15 cellular contexts compared by ENCODE assay signal in genomic region chrX:16822723-16823122, GRCh38. TPM values are rescaled to one million over a fixed set of nuclear protein-coding genes. Genes with fewer than 3 reads are reported as not detected.
DNase-seq lines count a peak whose midpoint lies in the region; ATAC-seq and TF ChIP-seq lines count a peak whose summit lies in the region.
"Had no signal": no experiment of that assay in that cellular context is flagged by ENCODE, and none has a peak within 500 bp of the region (broad histone marks: within the 10 kb centered on the region; RNA-seq: fewer than 3 reads in every experiment).

No MANE protein-coding gene starts in this region.

- peaks cover 18% of the 10 kb centered on the region; the same call in 1 of the 2 replicates for H3K36me3 ChIP-seq in PC-3 (ENCODE audit: low read depth, low read length)
- H3K36me3 ChIP-seq in esophagus muscularis mucosa = peaks cover 0 to 52% (median 27%) of the 10 kb centered on the region in 4 donors

- H3K27me3 ChIP-seq in PC-3 (ENCODE audit: low read length) (no peaks in the 10 kb centered on the region), esophagus muscularis mucosa (no peaks in the 10 kb centered on the region)
- H3K27me3 ChIP-seq: Peyer's patch had no signal

- TF ChIP-seq POLR2A in esophagus muscularis mucosa (IDR thresholded peaks at IDR 0.05; ENCODE audit: low read depth) = no peak

- intact Hi-C loops in PC-3 (cut with micrococcal nuclease) = loop anchor here (2.0 kb wide), 1 partner anchor 36 kb away; the partner anchor contains the start of gene TXLNG
- intact Hi-C loops in esophagus muscularis mucosa (cut with DNase I) = loop anchor here (10.0 kb wide), 1 partner anchor 872 kb away; no protein-coding TSS in a partner anchor

- H3K79me2 ChIP-seq in PC-3 (ENCODE audit: low read length) = peaks cover 10% of the 10 kb centered on the region; the same call in 1 of the 2 replicates

- H3F3A ChIP-seq in PC-3 (ENCODE audit: low read length, unreplicated experiment) = no peaks in the 10 kb centered on the region

- no peaks in the 10 kb centered on the region for H3K9me2 ChIP-seq in PC-3 (replicated peaks; ENCODE audit: low read length)

- no peak for TF ChIP-seq EP300 in esophagus muscularis mucosa (IDR thresholded peaks at IDR 0.05)

- BruUV-seq in PC-3 (replicated peaks; lab: Mats Ljungman, UMichigan) = no TSS peak

- DNase-seq in EH (ENCODE audit: low read depth) (peak; percentile 65), PC-3 (peak; percentile 76), astrocyte of the hippocampus (ENCODE audit: low read depth, low spot score) (peak; percentile 51), kidney tubule cell (ENCODE audit: low spot score) (peak; percentile 71), esophagus muscularis mucosa (ENCODE audit: extremely low spot score) (no peak), MV-4-11 (lab: John Stamatoyannopoulos, UW) (no peak), NCI-H69 (lab: John Stamatoyannopoulos, UW) (no peak)
- DNase-seq: MM.1S; naive thymus-derived CD4-positive, alpha-beta T cell; NCI-H446; Peyer's patch had no signal

- H3K4me1 ChIP-seq in PC-3 (ENCODE audit: insufficient read depth, low read length) = peaks cover 40% of the 10 kb centered on the region
- peaks cover 0 to 16% (median 11%) of the 10 kb centered on the region in 4 donors for H3K4me1 ChIP-seq in esophagus muscularis mucosa
- H3K4me1 ChIP-seq: Peyer's patch had no signal

- H3K9me3 ChIP-seq in PC-3 (ENCODE audit: low read length) (no peaks in the 10 kb centered on the region), esophagus muscularis mucosa (no peaks in the 10 kb centered on the region)
- H3K9me3 ChIP-seq: Peyer's patch, thoracic aorta had no signal

- no peak overlapping the region for H2AFZ ChIP-seq in PC-3 (ENCODE audit: low read length)

- H4K20me1 ChIP-seq in PC-3 (ENCODE audit: low read length) = no peaks in the 10 kb centered on the region

- H3K27ac ChIP-seq in PC-3 (ENCODE audit: low read length) = peak overlapping the region; percentile 80
- no peak overlapping the region for H3K27ac ChIP-seq in esophagus muscularis mucosa (replicated peaks in 1 of 4)
- H3K27ac ChIP-seq: Peyer's patch, thoracic aorta had no signal

- H3K4me3 ChIP-seq in PC-3 (ENCODE audit: low read length) = no peak overlapping the region
- H3K4me3 ChIP-seq in esophagus muscularis mucosa = no peak overlapping the region
- H3K4me3 ChIP-seq: Peyer's patch, thoracic aorta had no signal

- H3K9ac ChIP-seq in PC-3 (ENCODE audit: low read length) = peak overlapping the region; percentile 54; the same call in 1 of the 2 replicates

- POLR2A ChIA-PET in PC-3 (lab: Charles Lee; ENCODE audit: unreplicated experiment) = interaction anchor here (0.6 to 0.7 kb wide), 2 partner anchors 47 to 104 kb away, joined by 3 to 4 read pairs; no protein-coding TSS in a partner anchor

- WGBS in esophagus muscularis mucosa = 94% methylated on average over 2 of the region's 2 CpGs

- CTCF ChIA-PET in PC-3 (lab: Charles Lee) = interaction anchor here (0.6 kb wide), 1 partner anchor 669 kb away, joined by 3 read pairs; no protein-coding TSS in a partner anchor

- peak overlapping the region; percentile 29 for H3K4me2 ChIP-seq in PC-3 (ENCODE audit: low read length)

- ATAC-seq in PC-3 (peak; percentile 79), HG03135 (IDR thresholded peaks at IDR 0.05; ENCODE audit: unreplicated experiment) (no peak)
- ATAC-seq: esophagus mucosa; naive thymus-derived CD4-positive, alpha-beta T cell; sciatic nerve had no signal

- TF ChIP-seq CTCF in PC-3 (conservative IDR thresholded peaks at IDR 0.05; ENCODE audit: low read depth, low read length) (no peak), esophagus muscularis mucosa (IDR thresholded peaks at IDR 0.05) (no peak)

RNA-seq across cellular contexts. Expression of gene TXLNG, which starts 36.5 kb away (rescaled TPM):
- total RNA-seq in PC-3 (2014; rRNA removed) (17.1 and 18.9 TPM in 2 replicates), esophagus muscularis mucosa (10 to 100 TPM in 3 of 4 donors, 1 to 10 TPM in 1; 9.6 to 13.6 (median 11.9) TPM)

RNA-seq across cellular contexts. Expression of gene RBBP7, which starts 47.4 kb away (rescaled TPM):
- total RNA-seq in PC-3 (2014; rRNA removed) (153 and 155 TPM in 2 replicates), esophagus muscularis mucosa (100 to 1,000 TPM; 105 to 150 (median 125) TPM)

Comparison
In these comparisons a context has a peak if more than half of its experiments do, and no peak if none do; other contexts are left out.
1. DNase-seq: peak in EH (single experiment), PC-3 (single experiment), astrocyte of the hippocampus (single experiment) and kidney tubule cell (single experiment); none in esophagus muscularis mucosa (single experiment), MV-4-11 (single experiment) and NCI-H69 (single experiment).